ENCODE assay signal across 9 cellular contexts in the genomic region with DNA sequence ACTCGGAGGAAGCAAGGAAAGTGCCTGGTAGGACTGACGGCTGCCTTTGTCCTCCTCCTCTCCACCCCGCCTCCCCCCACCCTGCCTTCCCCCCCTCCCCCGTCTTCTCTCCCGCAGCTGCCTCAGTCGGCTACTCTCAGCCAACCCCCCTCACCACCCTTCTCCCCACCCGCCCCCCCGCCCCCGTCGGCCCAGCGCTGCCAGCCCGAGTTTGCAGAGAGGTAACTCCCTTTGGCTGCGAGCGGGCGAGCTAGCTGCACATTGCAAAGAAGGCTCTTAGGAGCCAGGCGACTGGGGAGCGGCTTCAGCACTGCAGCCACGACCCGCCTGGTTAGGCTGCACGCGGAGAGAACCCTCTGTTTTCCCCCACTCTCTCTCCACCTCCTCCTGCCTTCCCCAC.
DNase-seq lines count a peak whose midpoint lies in the region; ATAC-seq and TF ChIP-seq lines count a peak whose summit lies in the region.
"Had no signal": no experiment of that assay in that cellular context is flagged by ENCODE, and none has a peak within 500 bp of the region (broad histone marks: within the 10 kb centered on the region; RNA-seq: fewer than 3 reads in every experiment).

No MANE protein-coding gene starts in this region.

- H3K9me3 Mint-ChIP-seq in nephron: peaks cover 5% of the 10 kb centered on the region
- peaks cover 3 to 7% of the 10 kb centered on the region in 2 donors for H3K9me3 Mint-ChIP-seq in effector memory CD8-positive, alpha-beta T cell
- H3K9me3 Mint-ChIP-seq: T-helper 1 cell treated with Interleukin-12 subunit alpha and Interleukin-12 subunit beta and Interleukin-4 antibody, amounts not matched to agents 30 μg/mL and 1 μg/mL, for 36 hours had no signal

- H3K27me3 Mint-ChIP-seq in nephron (ENCODE audit: low read depth): peaks cover 27% of the 10 kb centered on the region
- peaks cover 9 to 12% of the 10 kb centered on the region in 2 donors for H3K27me3 Mint-ChIP-seq in effector memory CD8-positive, alpha-beta T cell

- H3K27ac Mint-ChIP-seq in nephron: peak overlapping the region in 2 of 3 experiments; percentile 68 to 70
- H3K27ac Mint-ChIP-seq in effector memory CD8-positive, alpha-beta T cell: no peak overlapping the region
- H3K27ac Mint-ChIP-seq: T-helper 1 cell treated with Interleukin-12 subunit alpha and Interleukin-12 subunit beta and Interleukin-4 antibody, amounts not matched to agents 30 μg/mL and 1 μg/mL, for 36 hours had no signal

- ATAC-seq in effector memory CD8-positive, alpha-beta T cell (replicated peaks): no peak

- TF ChIP-seq CTCF in AG09309 (IDR thresholded peaks at IDR 0.05; ENCODE audit: control insufficient read depth, insufficient read depth, low read depth, low read length, missing control alignments) (no peak), nephron (IDR thresholded peaks at IDR 0.05; ENCODE audit: unreplicated experiment in 3 of 3) (no peak)

- H3K4me3 Mint-ChIP-seq in nephron: peak overlapping the region; percentile 86 to 94 (median 90)
- H3K4me3 Mint-ChIP-seq in effector memory CD8-positive, alpha-beta T cell: no peak overlapping the region
- H3K4me3 Mint-ChIP-seq: T-helper 1 cell treated with Interleukin-12 subunit alpha and Interleukin-12 subunit beta and Interleukin-4 antibody, amounts not matched to agents 30 μg/mL and 1 μg/mL, for 36 hours had no signal

- H3K4me1 Mint-ChIP-seq in nephron: peaks cover 18% of the 10 kb centered on the region
- no peaks in the 10 kb centered on the region for H3K4me1 Mint-ChIP-seq in effector memory CD8-positive, alpha-beta T cell (ENCODE audit: low read depth in 2 of 2)

- DNase-seq in AG09309 (ENCODE audit: low read depth) (no peak), OCI-M1 (lab: John Stamatoyannopoulos, UW) (peak; percentile 12), fibroblast of gingiva (ENCODE audit: low read depth) (peak; percentile 41), SIG-M5 treated with dmso at 0.1 percent for 504 hours (lab: John Stamatoyannopoulos, UW; ENCODE audit: unreplicated experiment) (no peak), NCI-H1436 treated with DMSO at 0.1 percent for 48 hours (lab: John Stamatoyannopoulos, UW) (no peak)
- DNase-seq in effector memory CD8-positive, alpha-beta T cell: no peak
- DNase-seq in activated CD4-positive, alpha-beta T cell treated with anti-CD3 and anti-CD28 coated beads, Interleukin-2, amount 50 U/mL, for 4 hours: no peak

- H3K4me3 ChIP-seq in AG09309 (ENCODE audit: control insufficient read depth, low read depth, low read length): peak overlapping the region; percentile 46

- H3K36me3 Mint-ChIP-seq in nephron (ENCODE audit: low read depth): no peaks in the 10 kb centered on the region
- H3K36me3 Mint-ChIP-seq in effector memory CD8-positive, alpha-beta T cell (ENCODE audit: insufficient read depth): no peaks in the 10 kb centered on the region

Comparison
In these comparisons a context has a peak if more than half of its experiments do, and no peak if none do; other contexts are left out.
1. DNase-seq: peak in OCI-M1 (single experiment) and fibroblast of gingiva (single experiment); none in AG09309 (single experiment), SIG-M5 treated with dmso at 0.1 percent for 504 hours (single experiment), NCI-H1436 treated with DMSO at 0.1 percent for 48 hours (single experiment), effector memory CD8-positive, alpha-beta T cell (0 of 3) and activated CD4-positive, alpha-beta T cell treated with anti-CD3 and anti-CD28 coated beads, Interleukin-2, amount 50 U/mL, for 4 hours (0 of 2).
2. H3K27ac Mint-ChIP-seq: peak in nephron (2 of 3); none in effector memory CD8-positive, alpha-beta T cell (0 of 2).
3. H3K4me3 Mint-ChIP-seq: peak in nephron (3 of 3); none in effector memory CD8-positive, alpha-beta T cell (0 of 2).